In the genomic region with DNA sequence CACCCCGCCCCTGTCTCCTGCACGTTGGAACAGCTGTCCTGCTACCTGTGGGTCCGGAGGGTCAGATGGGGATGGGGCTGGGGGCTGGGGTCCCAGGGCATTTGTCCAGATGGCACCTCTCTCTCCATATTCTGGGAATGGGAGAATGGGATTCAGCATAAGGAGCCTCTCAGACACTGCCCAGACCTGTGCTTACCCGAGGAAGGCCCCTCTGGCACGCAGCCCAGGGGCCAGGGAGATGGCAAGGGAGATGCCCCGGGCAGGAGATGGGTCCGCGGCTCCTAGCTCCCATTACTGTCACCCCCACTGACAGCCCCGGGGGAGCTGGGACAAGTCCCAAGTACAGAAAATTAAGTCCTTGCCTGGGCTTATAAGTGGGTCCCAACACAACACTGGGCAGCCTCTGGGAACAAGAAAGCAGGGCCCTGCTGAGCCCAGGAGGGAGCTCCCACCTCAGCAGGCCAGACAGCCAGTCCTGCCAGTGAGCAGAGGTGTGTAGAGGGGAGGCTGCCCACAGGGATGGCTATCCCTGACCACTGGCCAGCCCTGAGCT, we compare ENCODE assay signal across 9 cellular contexts. TPM values are rescaled to one million over a fixed set of nuclear protein-coding genes. Genes with fewer than 3 reads are reported as not detected.
DNase-seq lines count a peak whose midpoint lies in the region; ATAC-seq lines count a peak whose summit lies in the region.
"Had no signal": no experiment of that assay in that cellular context is flagged by ENCODE, and none has a peak within 500 bp of the region (broad histone marks: within the 10 kb centered on the region; RNA-seq: fewer than 3 reads in every experiment).

No MANE protein-coding gene starts in this region.

- H2AFZ ChIP-seq in ACC112 (ENCODE audit: low read length, unreplicated experiment), result no peak overlapping the region

- DNase-seq in central memory CD8-positive, alpha-beta T cell (ENCODE audit: low spot score in 2 of 2), result no peak
- DNase-seq in MV-4-11 (lab: John Stamatoyannopoulos, UW) (no peak), midbrain (lab: John Stamatoyannopoulos, UW) (no peak), HuH-7 (ENCODE audit: low spot score) (no peak), NCI-H774 (lab: John Stamatoyannopoulos, UW) (no peak)

- H3K36me3 Mint-ChIP-seq in IgD-negative memory B cell, result peaks cover 6% of the 10 kb centered on the region
- H3K36me3 Mint-ChIP-seq in central memory CD8-positive, alpha-beta T cell (ENCODE audit: insufficient read depth), result peaks cover 13% of the 10 kb centered on the region

- H3K4me1 ChIP-seq in ACC112 (ENCODE audit: control insufficient read depth, insufficient read depth, low read length, unreplicated experiment) (peaks cover 69% of the 10 kb centered on the region), mucosa of stomach (ENCODE audit: control insufficient read depth, insufficient read depth, low read length) (peaks cover 71% of the 10 kb centered on the region)

- H3K27me3 ChIP-seq in ACC112 (ENCODE audit: insufficient read depth, low read length) (no peaks in the 10 kb centered on the region), mucosa of stomach (ENCODE audit: control insufficient read depth, insufficient read depth, low read length) (peaks cover 14% of the 10 kb centered on the region)

- peak overlapping the region; percentile 18 for H3K9ac ChIP-seq in mucosa of stomach (ENCODE audit: low read length)

- H3K27ac Mint-ChIP-seq in IgD-negative memory B cell, result peak overlapping the region in 2 of 3 donors; percentile 74 to 83
- peak overlapping the region; percentile 61 for H3K27ac Mint-ChIP-seq in central memory CD8-positive, alpha-beta T cell (ENCODE audit: low read depth)
- H3K27ac Mint-ChIP-seq: stimulated activated naive CD8-positive, alpha-beta T cell treated with anti-CD3 and anti-CD28 coated beads, Interleukin-15, Interleukin-2, amounts not matched to agents 100 ng/mL and 50 ng/mL, for 24 hours had no signal

- peak overlapping the region in 3 of 4 donors; percentile 53 to 94 (median 93) for H3K4me3 Mint-ChIP-seq in IgD-negative memory B cell
- no peak overlapping the region for H3K4me3 Mint-ChIP-seq in central memory CD8-positive, alpha-beta T cell
- H3K4me3 Mint-ChIP-seq: stimulated activated naive CD8-positive, alpha-beta T cell treated with anti-CD3 and anti-CD28 coated beads, Interleukin-15, Interleukin-2, amounts not matched to agents 100 ng/mL and 50 ng/mL, for 24 hours had no signal

- H3K4me3 ChIP-seq in ACC112 (ENCODE audit: low read depth, low read length), result peak overlapping the region; percentile 100
- peak overlapping the region; percentile 36 for H3K4me3 ChIP-seq in mucosa of stomach (ENCODE audit: low read length)

- H3K79me2 ChIP-seq in ACC112 (ENCODE audit: control insufficient read depth, insufficient read depth, low read length, unreplicated experiment), result peaks cover 61% of the 10 kb centered on the region

- peaks cover 0 to 14% (median 9%) of the 10 kb centered on the region in 3 donors for H3K4me1 Mint-ChIP-seq in IgD-negative memory B cell
- peaks cover 18% of the 10 kb centered on the region for H3K4me1 Mint-ChIP-seq in central memory CD8-positive, alpha-beta T cell

- ATAC-seq in central memory CD8-positive, alpha-beta T cell (replicated peaks; ENCODE audit: extremely low read depth, poor library complexity, severe bottlenecking), result no peak

- H3K36me3 ChIP-seq in ACC112 (ENCODE audit: insufficient read depth, low read length) (no peaks in the 10 kb centered on the region), mucosa of stomach (ENCODE audit: control insufficient read depth, insufficient read depth, low read length) (no peaks in the 10 kb centered on the region)

- H3K9me3 Mint-ChIP-seq in IgD-negative memory B cell, result no peaks in the 10 kb centered on the region
- H3K9me3 Mint-ChIP-seq in central memory CD8-positive, alpha-beta T cell, result no peaks in the 10 kb centered on the region
- H3K9me3 Mint-ChIP-seq: stimulated activated naive CD8-positive, alpha-beta T cell treated with anti-CD3 and anti-CD28 coated beads, Interleukin-15, Interleukin-2, amounts not matched to agents 100 ng/mL and 50 ng/mL, for 24 hours had no signal

- peak overlapping the region; percentile 98 for H3K27ac ChIP-seq in ACC112 (ENCODE audit: low read depth, low read length)

- H3K9me3 ChIP-seq in mucosa of stomach (ENCODE audit: control insufficient read depth, low read length), result no peaks in the 10 kb centered on the region

- no peaks in the 10 kb centered on the region for H3K27me3 Mint-ChIP-seq in IgD-negative memory B cell
- no peaks in the 10 kb centered on the region for H3K27me3 Mint-ChIP-seq in central memory CD8-positive, alpha-beta T cell
- H3K27me3 Mint-ChIP-seq: stimulated activated naive CD8-positive, alpha-beta T cell treated with anti-CD3 and anti-CD28 coated beads, Interleukin-15, Interleukin-2, amounts not matched to agents 100 ng/mL and 50 ng/mL, for 24 hours had no signal

RNA-seq across cellular contexts. Expression of a gene that starts 1.8 kb away (rescaled TPM):
- 0.45 TPM for polyA plus RNA-seq in IgD-negative memory B cell

RNA-seq across cellular contexts. Expression of a gene that starts 22.3 kb away (rescaled TPM):
- 40.4 TPM for polyA plus RNA-seq in IgD-negative memory B cell

RNA-seq across cellular contexts. Expression of a gene that starts 43.0 kb away (rescaled TPM):
- polyA plus RNA-seq in IgD-negative memory B cell, result 108 TPM

RNA-seq across cellular contexts. Expression of a gene that starts 52.2 kb away (rescaled TPM):
- 42.7 TPM for polyA plus RNA-seq in IgD-negative memory B cell

RNA-seq across cellular contexts. Expression of a gene that starts 57.6 kb away (rescaled TPM):
- not detected for polyA plus RNA-seq in IgD-negative memory B cell
